In genomic region chr11:75184757-75185156, GRCh38 we compare ENCODE assay signal across 17 cellular contexts. TPM values are rescaled to one million over a fixed set of nuclear protein-coding genes. Genes with fewer than 3 reads are reported as not detected.
"Had no signal": no experiment of that assay in that cellular context is flagged by ENCODE, and none has a peak within 500 bp of the region (broad histone marks: within the 10 kb centered on the region; RNA-seq: fewer than 3 reads in every experiment).

No MANE protein-coding gene starts in this region.

- DNase-seq: activated CD4-positive, alpha-beta memory T cell treated with anti-CD3 and anti-CD28 coated beads for 36 hours; activated CD4-positive, alpha-beta T cell treated with anti-CD3 and anti-CD28 coated beads for 4 hours; activated gamma-delta T cell treated with Interleukin-2 at 50 U/mL for 16 hours; activated T-cell treated with anti-CD3 and anti-CD28 coated beads for 4 hours; hypothalamus; midbrain; nephron progenitor cell; psoas muscle; right cardiac atrium; stimulated activated CD4-positive, alpha-beta T cell treated with anti-CD3 and anti-CD28 coated beads, Interleukin-2, amount 100 ng/mL, for 24 hours had no signal

- H3K4me3 ChIP-seq: cardiac muscle cell, psoas muscle, tibial nerve, vagina had no signal

- H3K36me3 ChIP-seq: cardiac muscle cell, tibial nerve, vagina had no signal

- ATAC-seq: activated naive CD4-positive, alpha-beta T cell treated with anti-CD3 and anti-CD28 coated beads, Interleukin-2, amount 50 U/mL, for 72 hours; left lobe of liver; psoas muscle; right cardiac atrium had no signal

- H3K9me3 ChIP-seq: psoas muscle, tibial nerve, vagina had no signal

- H3K27ac ChIP-seq: cardiac muscle cell, epithelial cell of prostate, psoas muscle, tibial nerve, vagina had no signal

- H3K27me3 ChIP-seq: cardiac muscle cell, tibial nerve, vagina had no signal

- H3K4me1 ChIP-seq: psoas muscle, vagina had no signal

RNA-seq across cellular contexts. Expression of gene SLCO2B1, which starts 33.9 kb away (rescaled TPM):
- polyA plus RNA-seq: keratinocyte had no signal

RNA-seq across cellular contexts. Expression of gene TPBGL, which starts 55.8 kb away (rescaled TPM):
- polyA plus RNA-seq: keratinocyte had no signal
